In genomic region chr6:90846824-90847223, GRCh38 we compare ENCODE assay signal across 1 cellular context.
TF ChIP-seq lines count a peak whose summit lies in the region.

No MANE protein-coding gene starts in this region.

TF ChIP-seq in HEK293, 187 proteins besides CTCF, POLR2A, EP300 and RAD21 (continued from another document):
- TF ChIP-seq PBX3 (CRISPR knock-in tag; IDR thresholded peaks at IDR 0.05), result no peak
- no peak for TF ChIP-seq ZNF146 (tag by site-specific recombination; IDR thresholded peaks at IDR 0.05)
- no peak for TF ChIP-seq ZNF777 (tag by site-specific recombination; IDR thresholded peaks at IDR 0.05; ENCODE audit: borderline replicate concordance)
- no peak for TF ChIP-seq ZSCAN23 (tag by site-specific recombination; IDR thresholded peaks at IDR 0.05)
- TF ChIP-seq SCRT2 (tag by site-specific recombination; IDR thresholded peaks at IDR 0.05), result peak; percentile 88
- TF ChIP-seq ZNF785 (tag by site-specific recombination; IDR thresholded peaks at IDR 0.05), result no peak
- TF ChIP-seq PRDM1 (tag by site-specific recombination; IDR thresholded peaks at IDR 0.05), result no peak
- TF ChIP-seq TRIM28 (IDR thresholded peaks at IDR 0.05; ENCODE audit: borderline replicate concordance, low read length), result no peak
- TF ChIP-seq ZNF548 (tag by site-specific recombination; IDR thresholded peaks at IDR 0.05), result no peak
- TF ChIP-seq ZNF423 (tag by site-specific recombination; IDR thresholded peaks at IDR 0.05), result no peak
